ENCODE assay signal across 8 cellular contexts in the genomic region with DNA sequence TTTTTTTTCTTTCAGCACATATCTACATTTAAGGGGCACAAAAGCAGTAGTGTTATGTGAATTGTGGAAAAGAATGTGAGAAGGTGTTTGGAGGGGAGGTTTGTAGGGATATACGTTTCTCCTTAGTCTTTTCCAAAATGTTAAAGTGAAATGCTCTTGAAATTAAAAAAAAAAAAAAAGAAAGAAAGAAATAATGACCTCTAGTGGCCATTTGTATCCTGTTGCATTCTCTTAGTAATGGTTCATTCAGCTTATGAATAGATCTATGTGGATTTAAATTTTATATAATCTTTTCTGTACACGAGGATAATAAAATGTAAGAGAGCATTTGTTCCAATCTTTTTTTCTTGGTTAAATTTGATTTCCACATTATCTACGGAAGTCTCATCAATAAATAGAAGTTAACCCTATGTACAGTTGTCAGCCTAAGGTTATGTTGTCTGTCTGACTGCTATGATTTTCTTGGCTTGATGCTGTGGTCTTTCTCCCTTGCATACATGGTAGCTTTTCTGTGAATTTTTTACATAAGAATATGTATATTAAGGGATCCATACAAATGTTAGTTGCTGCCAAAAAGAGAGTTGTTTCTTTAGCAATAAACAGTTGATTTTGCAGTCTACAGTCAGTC. TPM values are rescaled to one million over a fixed set of nuclear protein-coding genes. Genes with fewer than 3 reads are reported as not detected.
DNase-seq lines count a peak whose midpoint lies in the region; ATAC-seq and TF ChIP-seq lines count a peak whose summit lies in the region.

No MANE protein-coding gene starts in this region.

- H3K36me3 ChIP-seq in ascending aorta, result no peaks in the 10 kb centered on the region

- ATAC-seq in CD4-positive, alpha-beta T cell (ENCODE audit: poor library complexity), result no peak
- ATAC-seq in GM21360 (IDR thresholded peaks at IDR 0.05; ENCODE audit: unreplicated experiment), result no peak

- no peaks in the 10 kb centered on the region for H3K9me3 ChIP-seq in CD4-positive, alpha-beta T cell (ENCODE audit: control insufficient read depth, low read length)
- no peaks in the 10 kb centered on the region for H3K9me3 ChIP-seq in ascending aorta

- H3K27me3 ChIP-seq in CD4-positive, alpha-beta T cell (ENCODE audit: control insufficient read depth, insufficient read depth, low read length), result no peaks in the 10 kb centered on the region
- H3K27me3 ChIP-seq in ascending aorta, result no peaks in the 10 kb centered on the region

- DNase-seq in CD4-positive, alpha-beta T cell, result no peak
- peak; percentile 6 for DNase-seq in LHCN-M2 (ENCODE audit: low read depth)
- no peak for DNase-seq in ascending aorta (ENCODE audit: low spot score in 2 of 2)
- peak; percentile 5 for DNase-seq in left kidney (ENCODE audit: low read depth, low spot score)
- DNase-seq in effector CD8-positive, alpha-beta T cell (lab: John Stamatoyannopoulos, UW), result no peak
- no peak for DNase-seq in NCI-H748 (lab: John Stamatoyannopoulos, UW; ENCODE audit: unreplicated experiment)
- DNase-seq in activated naive CD4-positive, alpha-beta T cell treated with anti-CD3 and anti-CD28 coated beads, Interleukin-2, amount 10 ng/mL, durations not matched to agents 7 days and 5 days, result no peak

- POLR2A ChIA-PET in CD4-positive, alpha-beta T cell (lab: Charles Lee), result interaction anchor here (0.6 kb wide), 1 partner anchor 127 kb away, joined by 4 read pairs; no protein-coding TSS in a partner anchor

- CTCF ChIA-PET in CD4-positive, alpha-beta T cell (lab: Charles Lee), result interaction anchor here (0.6 to 1.2 kb wide), 6 partner anchors 17 to 166 kb away, joined by 3 to 6 read pairs (median 3); no protein-coding TSS in a partner anchor
- CTCF ChIA-PET in activated naive CD4-positive, alpha-beta T cell treated with anti-CD3 and anti-CD28 coated beads, Interleukin-2, amount 10 ng/mL, durations not matched to agents 7 days and 5 days (lab: Charles Lee), result interaction anchor here (0.6 to 3.0 kb wide), 18 partner anchors 11 to 221 kb away, joined by 3 to 19 read pairs (median 4); partner anchors contain the start of gene GPR87

- intact Hi-C loops in CD4-positive, alpha-beta T cell (cut with DNase I, micrococcal nuclease), result loop anchor here (2.0 to 5.0 kb wide), 3 partner anchors 99 to 159 kb away; no protein-coding TSS in a partner anchor
- intact Hi-C loops in ascending aorta (cut with DNase I), result no loop called here

- H3K27me3 Mint-ChIP-seq in CD4-positive, alpha-beta T cell, result peaks cover 19% of the 10 kb centered on the region
- H3K27me3 Mint-ChIP-seq in activated naive CD4-positive, alpha-beta T cell treated with anti-CD3 and anti-CD28 coated beads, Interleukin-2, amount 10 ng/mL, durations not matched to agents 7 days and 5 days, result peaks cover 8% of the 10 kb centered on the region

- H3K4me1 Mint-ChIP-seq in CD4-positive, alpha-beta T cell (ENCODE audit: low read depth), result no peaks in the 10 kb centered on the region
- peaks cover 7% of the 10 kb centered on the region for H3K4me1 Mint-ChIP-seq in activated naive CD4-positive, alpha-beta T cell treated with anti-CD3 and anti-CD28 coated beads, Interleukin-2, amount 10 ng/mL, durations not matched to agents 7 days and 5 days

- H3K4me3 ChIP-seq in ascending aorta, result no peak overlapping the region

- TF ChIP-seq CTCF in CD4-positive, alpha-beta T cell (IDR thresholded peaks at IDR 0.05), result peak; percentile 73
- TF ChIP-seq CTCF in ascending aorta (IDR thresholded peaks at IDR 0.05), result peak in 2 of 3 experiments; percentile 44 to 57

- H3K36me3 Mint-ChIP-seq in CD4-positive, alpha-beta T cell (ENCODE audit: low read depth), result no peaks in the 10 kb centered on the region
- no peaks in the 10 kb centered on the region for H3K36me3 Mint-ChIP-seq in activated naive CD4-positive, alpha-beta T cell treated with anti-CD3 and anti-CD28 coated beads, Interleukin-2, amount 10 ng/mL, durations not matched to agents 7 days and 5 days

- no peak overlapping the region for H3K4me3 Mint-ChIP-seq in CD4-positive, alpha-beta T cell
- no peak overlapping the region for H3K4me3 Mint-ChIP-seq in activated naive CD4-positive, alpha-beta T cell treated with anti-CD3 and anti-CD28 coated beads, Interleukin-2, amount 10 ng/mL, durations not matched to agents 7 days and 5 days

- no peaks in the 10 kb centered on the region for H3K9me3 Mint-ChIP-seq in CD4-positive, alpha-beta T cell
- no peaks in the 10 kb centered on the region for H3K9me3 Mint-ChIP-seq in activated naive CD4-positive, alpha-beta T cell treated with anti-CD3 and anti-CD28 coated beads, Interleukin-2, amount 10 ng/mL, durations not matched to agents 7 days and 5 days

- H3K4me1 ChIP-seq in ascending aorta, result no peaks in the 10 kb centered on the region

- no peak overlapping the region for H3K27ac Mint-ChIP-seq in CD4-positive, alpha-beta T cell
- H3K27ac Mint-ChIP-seq in activated naive CD4-positive, alpha-beta T cell treated with anti-CD3 and anti-CD28 coated beads, Interleukin-2, amount 10 ng/mL, durations not matched to agents 7 days and 5 days, result no peak overlapping the region

- H3K27ac ChIP-seq in CD4-positive, alpha-beta T cell (ENCODE audit: low read depth, low read length), result no peak overlapping the region
- no peak overlapping the region for H3K27ac ChIP-seq in ascending aorta

RNA-seq across cellular contexts. Expression of gene P2RY13, which starts 1.7 kb away (rescaled TPM):
- total RNA-seq in CD4-positive, alpha-beta T cell, result under 1 TPM in 1 of 2 experiments, not detected in 1; 0.08 TPM
- not detected in 2 replicates for total RNA-seq in LHCN-M2 (2014; rRNA removed)
- polyA plus RNA-seq in LHCN-M2 (2012), result not detected
- 0.75 TPM for total RNA-seq in ascending aorta

RNA-seq across cellular contexts. Expression of gene GPR87, which starts 11.1 kb away (rescaled TPM):
- not detected for total RNA-seq in CD4-positive, alpha-beta T cell
- total RNA-seq in LHCN-M2 (2014; rRNA removed), result not detected in 2 replicates
- polyA plus RNA-seq in LHCN-M2 (2012), result not detected
- not detected for total RNA-seq in ascending aorta

RNA-seq across cellular contexts. Expression of gene P2RY14, which starts 49.3 kb away (rescaled TPM):
- under 1 TPM in 1 of 2 experiments, not detected in 1; 0.22 TPM for total RNA-seq in CD4-positive, alpha-beta T cell
- total RNA-seq in LHCN-M2 (2014; rRNA removed) (0.19 TPM in 1 of 2 replicates, not detected in the other), ascending aorta (2.7 TPM)
- not detected for polyA plus RNA-seq in LHCN-M2 (2012)

RNA-seq across cellular contexts. Expression of gene P2RY12, which starts 56.9 kb away (rescaled TPM):
- not detected for total RNA-seq in CD4-positive, alpha-beta T cell
- total RNA-seq in LHCN-M2 (2014; rRNA removed) (not detected in 2 replicates), ascending aorta (not detected)
- polyA plus RNA-seq in LHCN-M2 (2012), result not detected

Comparison
In these comparisons a context has a peak if more than half of its experiments do, and no peak if none do; other contexts are left out.
1. DNase-seq: peak in LHCN-M2 (single experiment) and left kidney (single experiment); none in CD4-positive, alpha-beta T cell (0 of 10), ascending aorta (0 of 2), effector CD8-positive, alpha-beta T cell (single experiment), NCI-H748 (single experiment) and activated naive CD4-positive, alpha-beta T cell treated with anti-CD3 and anti-CD28 coated beads, Interleukin-2, amount 10 ng/mL, durations not matched to agents 7 days and 5 days (single experiment).